21 cellular contexts compared by ENCODE assay signal in genomic region chr6:134814076-134814709, GRCh38.
DNase-seq lines count a peak whose midpoint lies in the region; ATAC-seq, FAIRE-seq and TF ChIP-seq lines count a peak whose summit lies in the region.
"Had no signal": no experiment of that assay in that cellular context is flagged by ENCODE, and none has a peak within 500 bp of the region (broad histone marks: within the 10 kb centered on the region; RNA-seq: fewer than 3 reads in every experiment).

No MANE protein-coding gene starts in this region.

- DNase-seq in A172 (ENCODE audit: low spot score): peak; percentile 35
- peak; percentile 30 for DNase-seq in HTR-8/SVneo (ENCODE audit: insufficient read length, low spot score)
- DNase-seq in amniotic stem cell (lab: John Stamatoyannopoulos, UW): peak; percentile 47
- peak; percentile 44 for DNase-seq in fibroblast of villous mesenchyme (ENCODE audit: low read depth)
- no peak for DNase-seq in NCI-H510A (lab: John Stamatoyannopoulos, UW)
- no peak for DNase-seq in SIG-M5 treated with dmso at 0.1 percent for 504 hours (lab: John Stamatoyannopoulos, UW; ENCODE audit: unreplicated experiment)
- DNase-seq in uterus: no peak
- DNase-seq: activated CD8-positive, alpha-beta T cell treated with anti-CD3 and anti-CD28 coated beads, Interleukin-2, amount 10 ng/mL, durations not matched to agents 7 days and 5 days; activated naive CD4-positive, alpha-beta T cell treated with anti-CD3 and anti-CD28 coated beads for 36 hours; activated T-cell treated with anti-CD3 and anti-CD28 coated beads, Interleukin-2, amount 50 U/mL, for 4 hours; colonic mucosa; gastrocnemius medialis; naive thymus-derived CD4-positive, alpha-beta T cell; NCI-H1048; NCI-H1930; substantia nigra had no signal

- ATAC-seq in HG03097 (IDR thresholded peaks at IDR 0.05; ENCODE audit: low FRiP score, unreplicated experiment): no peak
- ATAC-seq: activated CD4-positive, CD25-positive, alpha-beta regulatory T cell treated with anti-CD3 and anti-CD28 coated beads, Interleukin-2, amount 50 U/mL, for 24 hours; activated CD8-positive, alpha-beta T cell treated with anti-CD3 and anti-CD28 coated beads, Interleukin-2, amount 10 ng/mL, durations not matched to agents 7 days and 5 days; activated T-cell treated with anti-CD3 and anti-CD28 coated beads, Interleukin-2, amount 50 U/mL, for 4 hours; gastrocnemius medialis; naive thymus-derived CD4-positive, alpha-beta T cell had no signal

- no peak for TF ChIP-seq POLR2A in uterus (IDR thresholded peaks at IDR 0.05)

- no peak for TF ChIP-seq CTCF in fibroblast of villous mesenchyme (IDR thresholded peaks at IDR 0.05; ENCODE audit: insufficient read depth, low read depth, low read length)
- no peak for TF ChIP-seq CTCF in uterus (IDR thresholded peaks at IDR 0.05)

- intact Hi-C loops in uterus (cut with DNase I; ENCODE audit: low total_unique reads): no loop called here

- no peak overlapping the region for H3K27ac ChIP-seq in uterus
- H3K27ac ChIP-seq: colonic mucosa, gastrocnemius medialis had no signal

- no peaks in the 10 kb centered on the region for H3K36me3 ChIP-seq in uterus
- H3K36me3 ChIP-seq: colonic mucosa, gastrocnemius medialis had no signal

- no peak for FAIRE-seq in HTR-8/SVneo (lab: Jason Lieb, UNC)
- FAIRE-seq: A204.1, endometrium, G401.6 had no signal

- H3K4me1 ChIP-seq in uterus: no peaks in the 10 kb centered on the region
- H3K4me1 ChIP-seq: colonic mucosa, gastrocnemius medialis had no signal

- no peaks in the 10 kb centered on the region for H3K27me3 ChIP-seq in uterus
- H3K27me3 ChIP-seq: colonic mucosa, gastrocnemius medialis had no signal

- no peaks in the 10 kb centered on the region for H3K9me3 ChIP-seq in uterus
- H3K9me3 ChIP-seq: colonic mucosa, gastrocnemius medialis had no signal

- no peak overlapping the region for H3K4me3 ChIP-seq in fibroblast of villous mesenchyme (ENCODE audit: low read depth, low read length)
- H3K4me3 ChIP-seq in uterus: no peak overlapping the region
- H3K4me3 ChIP-seq: colonic mucosa, gastrocnemius medialis had no signal

Comparison
In these comparisons a context has a peak if more than half of its experiments do, and no peak if none do; other contexts are left out.
1. DNase-seq: peak in A172 (single experiment), HTR-8/SVneo (single experiment), amniotic stem cell (single experiment) and fibroblast of villous mesenchyme (single experiment); none in NCI-H510A (single experiment), SIG-M5 treated with dmso at 0.1 percent for 504 hours (single experiment) and uterus (0 of 2).